In genomic region chr11:65960824-65961266, GRCh38 we compare ENCODE assay signal across 1 cellular context.
TF ChIP-seq lines count a peak whose summit lies in the region.

No MANE protein-coding gene starts in this region.

TF ChIP-seq in SK-N-SH treated with all-trans-retinoic acid at 6 μM for 48 hours, 23 proteins besides CTCF, POLR2A, EP300 and RAD21 (continued from another document):
- TF ChIP-seq TSHZ2 (CRISPR knock-in tag; IDR thresholded peaks at IDR 0.05), result no peak
